In genomic region chr2:120885311-120885710, GRCh38 we compare ENCODE assay signal across 1 cellular context.
TF ChIP-seq lines count a peak whose summit lies in the region.

No MANE protein-coding gene starts in this region.

TF ChIP-seq in SK-N-SH treated with all-trans-retinoic acid at 6 μM for 48 hours, 23 proteins besides CTCF, POLR2A, EP300 and RAD21 (continued from another document):
- TF ChIP-seq, protein P1, sequence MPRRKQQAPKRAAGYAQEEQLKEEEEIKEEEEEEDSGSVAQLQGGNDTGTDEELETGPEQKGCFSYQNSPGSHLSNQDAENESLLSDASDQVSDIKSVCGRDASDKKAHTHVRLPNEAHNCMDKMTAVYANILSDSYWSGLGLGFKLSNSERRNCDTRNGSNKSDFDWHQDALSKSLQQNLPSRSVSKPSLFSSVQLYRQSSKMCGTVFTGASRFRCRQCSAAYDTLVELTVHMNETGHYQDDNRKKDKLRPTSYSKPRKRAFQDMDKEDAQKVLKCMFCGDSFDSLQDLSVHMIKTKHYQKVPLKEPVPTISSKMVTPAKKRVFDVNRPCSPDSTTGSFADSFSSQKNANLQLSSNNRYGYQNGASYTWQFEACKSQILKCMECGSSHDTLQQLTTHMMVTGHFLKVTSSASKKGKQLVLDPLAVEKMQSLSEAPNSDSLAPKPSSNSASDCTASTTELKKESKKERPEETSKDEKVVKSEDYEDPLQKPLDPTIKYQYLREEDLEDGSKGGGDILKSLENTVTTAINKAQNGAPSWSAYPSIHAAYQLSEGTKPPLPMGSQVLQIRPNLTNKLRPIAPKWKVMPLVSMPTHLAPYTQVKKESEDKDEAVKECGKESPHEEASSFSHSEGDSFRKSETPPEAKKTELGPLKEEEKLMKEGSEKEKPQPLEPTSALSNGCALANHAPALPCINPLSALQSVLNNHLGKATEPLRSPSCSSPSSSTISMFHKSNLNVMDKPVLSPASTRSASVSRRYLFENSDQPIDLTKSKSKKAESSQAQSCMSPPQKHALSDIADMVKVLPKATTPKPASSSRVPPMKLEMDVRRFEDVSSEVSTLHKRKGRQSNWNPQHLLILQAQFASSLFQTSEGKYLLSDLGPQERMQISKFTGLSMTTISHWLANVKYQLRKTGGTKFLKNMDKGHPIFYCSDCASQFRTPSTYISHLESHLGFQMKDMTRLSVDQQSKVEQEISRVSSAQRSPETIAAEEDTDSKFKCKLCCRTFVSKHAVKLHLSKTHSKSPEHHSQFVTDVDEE (CRISPR knock-in tag; IDR thresholded peaks at IDR 0.05): no peak
- TF ChIP-seq BACH2 (CRISPR knock-in tag; IDR thresholded peaks at IDR 0.05; ENCODE audit: borderline replicate concordance) (no peak), ZFP30 (CRISPR knock-in tag; IDR thresholded peaks at IDR 0.05) (no peak), ISL1 (CRISPR knock-in tag; IDR thresholded peaks at IDR 0.05) (no peak), ZNF8 (CRISPR knock-in tag; IDR thresholded peaks at IDR 0.05) (no peak), TOX (CRISPR knock-in tag; IDR thresholded peaks at IDR 0.05; ENCODE audit: borderline replicate concordance) (no peak), ZC3H10 (CRISPR knock-in tag; IDR thresholded peaks at IDR 0.05) (no peak), PATZ1 (CRISPR knock-in tag; IDR thresholded peaks at IDR 0.05; ENCODE audit: borderline replicate concordance) (no peak), ESRRG (CRISPR knock-in tag; IDR thresholded peaks at IDR 0.05) (no peak)
- TF ChIP-seq, protein P2, sequence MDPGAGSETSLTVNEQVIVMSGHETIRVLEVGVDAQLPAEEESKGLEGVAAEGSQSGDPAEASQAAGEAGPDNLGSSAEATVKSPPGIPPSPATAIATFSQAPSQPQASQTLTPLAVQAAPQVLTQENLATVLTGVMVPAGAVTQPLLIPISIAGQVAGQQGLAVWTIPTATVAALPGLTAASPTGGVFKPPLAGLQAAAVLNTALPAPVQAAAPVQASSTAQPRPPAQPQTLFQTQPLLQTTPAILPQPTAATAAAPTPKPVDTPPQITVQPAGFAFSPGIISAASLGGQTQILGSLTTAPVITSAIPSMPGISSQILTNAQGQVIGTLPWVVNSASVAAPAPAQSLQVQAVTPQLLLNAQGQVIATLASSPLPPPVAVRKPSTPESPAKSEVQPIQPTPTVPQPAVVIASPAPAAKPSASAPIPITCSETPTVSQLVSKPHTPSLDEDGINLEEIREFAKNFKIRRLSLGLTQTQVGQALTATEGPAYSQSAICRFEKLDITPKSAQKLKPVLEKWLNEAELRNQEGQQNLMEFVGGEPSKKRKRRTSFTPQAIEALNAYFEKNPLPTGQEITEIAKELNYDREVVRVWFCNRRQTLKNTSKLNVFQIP (CRISPR knock-in tag; IDR thresholded peaks at IDR 0.05; ENCODE audit: borderline replicate concordance, low read depth): no peak
TF ChIP-seq in SK-N-SH treated with all-trans-retinoic acid at 6 μM for 48 hours: peak in this region for 0.
